14 cellular contexts compared by ENCODE assay signal in the genomic region with DNA sequence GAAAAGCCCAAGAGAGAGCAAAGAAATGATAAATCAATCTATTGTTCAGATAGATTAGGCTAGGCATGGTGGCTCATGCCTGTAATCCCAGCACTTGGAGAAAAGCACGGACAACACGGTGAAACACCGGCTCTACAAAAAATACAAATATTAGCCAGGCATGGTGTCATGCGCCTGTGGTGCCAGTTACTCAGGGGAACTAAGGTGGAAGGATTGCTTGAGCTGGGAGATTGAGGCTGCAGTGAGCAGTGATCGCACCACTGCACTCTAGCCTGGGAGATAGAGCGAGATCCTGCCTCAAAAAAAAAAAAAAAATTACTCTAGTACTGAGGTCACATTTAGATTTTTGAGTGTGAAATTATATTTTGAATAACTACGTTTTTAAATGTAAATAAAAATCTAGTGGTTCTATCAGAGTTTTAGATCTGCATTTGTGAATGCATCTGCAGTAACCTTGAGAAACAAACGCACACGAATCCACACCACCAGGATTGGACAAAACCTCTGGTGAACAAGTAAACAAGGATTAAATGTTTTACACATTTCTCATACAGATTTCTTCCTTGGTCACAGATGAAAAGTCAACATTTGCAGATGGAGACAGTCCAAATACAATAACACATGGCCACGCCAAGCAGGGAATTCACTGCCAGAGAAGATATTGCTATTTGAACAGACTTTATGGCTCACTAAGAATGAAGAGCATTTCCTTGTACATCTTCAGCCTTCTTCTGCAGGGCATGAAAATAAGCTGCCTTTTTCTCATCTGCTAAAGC.
DNase-seq lines count a peak whose midpoint lies in the region; TF ChIP-seq lines count a peak whose summit lies in the region.
"Had no signal": no experiment of that assay in that cellular context is flagged by ENCODE, and none has a peak within 500 bp of the region (broad histone marks: within the 10 kb centered on the region; RNA-seq: fewer than 3 reads in every experiment).

No MANE protein-coding gene starts in this region.

- H3K27me3 ChIP-seq in WERI-Rb-1 (ENCODE audit: insufficient read depth, low read depth, severe bottlenecking), result no peaks in the 10 kb centered on the region
- H3K27me3 ChIP-seq: thyroid gland had no signal

- no peak overlapping the region for H3K27ac Mint-ChIP-seq in endothelial cell (ENCODE audit: unreplicated experiment)
- H3K27ac Mint-ChIP-seq: activated naive CD4-positive, alpha-beta T cell treated with anti-CD3 and anti-CD28 coated beads, Interleukin-2, amount 50 U/mL, for 72 hours had no signal

- TF ChIP-seq CTCF in retinal pigment epithelial cell (conservative IDR thresholded peaks at IDR 0.05; ENCODE audit: low read depth, low read length), result no peak
- TF ChIP-seq CTCF in WERI-Rb-1 (IDR thresholded peaks at IDR 0.05; ENCODE audit: low read depth, low read length), result no peak
- no peak for TF ChIP-seq CTCF in endothelial cell (IDR thresholded peaks at IDR 0.05; ENCODE audit: unreplicated experiment)

- no peaks in the 10 kb centered on the region for H3K36me3 Mint-ChIP-seq in endothelial cell (ENCODE audit: low read depth, unreplicated experiment)
- H3K36me3 Mint-ChIP-seq: activated naive CD4-positive, alpha-beta T cell treated with anti-CD3 and anti-CD28 coated beads, Interleukin-2, amount 50 U/mL, for 72 hours had no signal

- H3K4me3 ChIP-seq in retinal pigment epithelial cell (ENCODE audit: low read length), result no peak overlapping the region
- H3K4me3 ChIP-seq in WERI-Rb-1 (ENCODE audit: low read depth, low read length), result no peak overlapping the region
- H3K4me3 ChIP-seq: thyroid gland had no signal

- H3K27ac ChIP-seq in epithelial cell of prostate (no peak overlapping the region), WERI-Rb-1 (no peak overlapping the region)
- H3K27ac ChIP-seq: thyroid gland had no signal

- DNase-seq in DMS 273 (lab: John Stamatoyannopoulos, UW; ENCODE audit: unreplicated experiment), result peak; percentile 9
- no peak for DNase-seq in DMS 273 treated with DMSO at 0.1 percent for 48 hours (lab: John Stamatoyannopoulos, UW)
- peak; percentile 25 for DNase-seq in NCI-H2081 treated with DMSO at 0.1 percent for 48 hours (lab: John Stamatoyannopoulos, UW)
- peak; percentile 10 for DNase-seq in epithelial cell of prostate (ENCODE audit: low read depth, low spot score)
- DNase-seq in retinal pigment epithelial cell (ENCODE audit: low read depth), result peak; percentile 11
- DNase-seq in activated naive CD4-positive, alpha-beta T cell treated with anti-CD3 and anti-CD28 coated beads, Interleukin-2, amount 50 U/mL, for 16 hours, result no peak
- DNase-seq in WERI-Rb-1, result no peak
- DNase-seq in endothelial cell (ENCODE audit: low spot score), result no peak
- DNase-seq: 8988T; activated CD4-positive, alpha-beta T cell treated with anti-CD3 and anti-CD28 coated beads for 1 hour; RPMI8226; stimulated activated CD4-positive, alpha-beta T cell treated with anti-CD3 and anti-CD28 coated beads, Interleukin-2, amount 100 ng/mL, for 24 hours; thyroid gland had no signal

- H3K36me3 ChIP-seq in WERI-Rb-1, result no peaks in the 10 kb centered on the region
- H3K36me3 ChIP-seq: thyroid gland had no signal

- H3K27me3 Mint-ChIP-seq in endothelial cell (ENCODE audit: unreplicated experiment), result no peaks in the 10 kb centered on the region

- no peaks in the 10 kb centered on the region for H3K9me3 ChIP-seq in WERI-Rb-1 (ENCODE audit: severe bottlenecking)
- H3K9me3 ChIP-seq: thyroid gland had no signal

- H3K4me1 Mint-ChIP-seq in endothelial cell (ENCODE audit: unreplicated experiment), result no peaks in the 10 kb centered on the region

- no peaks in the 10 kb centered on the region for H3K9me3 Mint-ChIP-seq in endothelial cell (ENCODE audit: unreplicated experiment)

- H3K4me3 Mint-ChIP-seq in endothelial cell (ENCODE audit: unreplicated experiment), result no peak overlapping the region

Comparison
In these comparisons a context has a peak if more than half of its experiments do, and no peak if none do; other contexts are left out.
1. DNase-seq: peak in DMS 273 (single experiment), NCI-H2081 treated with DMSO at 0.1 percent for 48 hours (single experiment), epithelial cell of prostate (single experiment) and retinal pigment epithelial cell (single experiment); none in DMS 273 treated with DMSO at 0.1 percent for 48 hours (single experiment), activated naive CD4-positive, alpha-beta T cell treated with anti-CD3 and anti-CD28 coated beads, Interleukin-2, amount 50 U/mL, for 16 hours (single experiment), WERI-Rb-1 (single experiment) and endothelial cell (single experiment).